Comparison of ENCODE assay signal across 29 cellular contexts in genomic region chr4:130333241-130333759, GRCh38.
"Had no signal": no experiment of that assay in that cellular context is flagged by ENCODE, and none has a peak within 500 bp of the region (broad histone marks: within the 10 kb centered on the region; RNA-seq: fewer than 3 reads in every experiment).

No MANE protein-coding gene starts in this region.

- H3K4me1 ChIP-seq: gastrocnemius medialis, heart right ventricle had no signal

- FAIRE-seq: astrocyte, bronchial epithelial cell had no signal

- H3K27me3 ChIP-seq: brain microvascular endothelial cell, dorsolateral prefrontal cortex, gastrocnemius medialis, heart right ventricle had no signal

- H3K27ac ChIP-seq: brain microvascular endothelial cell, coronary artery, dorsolateral prefrontal cortex, gastrocnemius medialis, heart right ventricle, WERI-Rb-1 had no signal

- H3K9me3 ChIP-seq: gastrocnemius medialis, heart right ventricle had no signal

- DNase-seq: activated CD4-positive, alpha-beta memory T cell treated with anti-CD3 and anti-CD28 coated beads, Interleukin-2, amount 10 ng/mL, durations not matched to agents 7 days and 5 days; activated CD4-positive, alpha-beta T cell treated with anti-CD3 and anti-CD28 coated beads for 1 hour; activated CD4-positive, alpha-beta T cell treated with anti-CD3 and anti-CD28 coated beads for 4 hours; activated CD4-positive, alpha-beta T cell treated with anti-CD3 and anti-CD28 coated beads, Interleukin-2, amount 10 ng/mL, durations not matched to agents 7 days and 5 days; activated CD4-positive, alpha-beta T cell treated with anti-CD3 and anti-CD28 coated beads, Interleukin-2, amount 50 U/mL, for 4 hours; activated CD8-positive, alpha-beta memory T cell treated with anti-CD3 and anti-CD28 coated beads, Interleukin-2, amount 50 U/mL, for 48 hours; activated effector memory CD4-positive, alpha-beta T cell treated with Interleukin-2 at 50 U/mL for 16 hours; activated gamma-delta T cell treated with Interleukin-2 at 50 U/mL for 16 hours; activated naive CD4-positive, alpha-beta T cell treated with anti-CD3 and anti-CD28 coated beads, Interleukin-2, amount 50 U/mL, for 16 hours; activated naive CD4-positive, alpha-beta T cell treated with Interleukin-2 at 50 U/mL for 16 hours; activated T-cell treated with anti-CD3 and anti-CD28 coated beads, Interleukin-2, amount 50 U/mL, for 4 hours; amniotic stem cell; anterior cingulate cortex; brain microvascular endothelial cell; dorsolateral prefrontal cortex; effector memory CD4-positive, alpha-beta T cell; endodermal cell; foreskin fibroblast; gastrocnemius medialis; heart right ventricle; T-helper 1 cell; T-helper 17 cell; T1000; WERI-Rb-1 had no signal

- H3K36me3 ChIP-seq: brain microvascular endothelial cell, gastrocnemius medialis, heart right ventricle, WERI-Rb-1 had no signal

- ATAC-seq: activated T-cell treated with anti-CD3 and anti-CD28 coated beads, Interleukin-2, amount 50 U/mL, for 4 hours; activated T-helper 17 cell treated with anti-CD3 and anti-CD28 coated beads, Interleukin-2, amount 50 U/mL, for 72 hours; esophagus mucosa; gastrocnemius medialis; heart right ventricle; T-helper 17 cell had no signal

- H3K4me3 ChIP-seq: coronary artery, dorsolateral prefrontal cortex, gastrocnemius medialis, heart right ventricle had no signal
